Comparison of ENCODE assay signal across 15 cellular contexts in the genomic region with DNA sequence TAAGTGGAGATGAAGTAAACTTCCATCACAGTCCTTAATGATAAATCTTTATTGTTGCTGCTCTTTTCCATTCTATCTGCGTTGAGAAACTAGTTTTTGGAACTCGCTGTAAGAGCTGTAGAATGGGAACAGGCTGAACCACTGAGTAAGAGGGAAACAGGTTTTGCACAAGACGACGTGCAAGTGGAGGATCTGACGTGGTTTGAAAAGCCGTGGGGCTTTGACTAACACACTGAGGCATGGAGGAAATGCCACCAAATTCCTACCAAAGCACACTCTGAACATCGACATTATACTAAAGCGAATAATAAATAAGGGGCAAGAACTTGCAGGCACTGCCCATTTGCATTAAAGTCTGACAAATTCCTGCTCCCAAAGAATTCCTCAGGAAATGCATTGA.
A peak's percentile ranks its signal among the peaks of the same experiment; 100 is the strongest.
DNase-seq lines count a peak whose midpoint lies in the region; ATAC-seq, FAIRE-seq and TF ChIP-seq lines count a peak whose summit lies in the region.
"Had no signal": no experiment of that assay in that cellular context is flagged by ENCODE, and none has a peak within 500 bp of the region (broad histone marks: within the 10 kb centered on the region; RNA-seq: fewer than 3 reads in every experiment).

No MANE protein-coding gene starts in this region.

- TF ChIP-seq CTCF in PC-3 (conservative IDR thresholded peaks at IDR 0.05; ENCODE audit: low read depth, low read length) (no peak), fibroblast of mammary gland (conservative IDR thresholded peaks at IDR 0.05; ENCODE audit: control insufficient read depth, insufficient read depth, low read depth, low read length) (no peak), sigmoid colon (IDR thresholded peaks at IDR 0.05) (no peak), uterus (IDR thresholded peaks at IDR 0.05) (no peak)

- H3K36me3 Mint-ChIP-seq in CD8-positive, alpha-beta memory T cell, result peaks cover 0 to 10% (median 0%) of the 10 kb centered on the region in 3 donors

- H3K4me3 ChIP-seq in PC-3 (ENCODE audit: low read length) (no peak overlapping the region), fibroblast of mammary gland (ENCODE audit: control insufficient read depth, low read depth, low read length) (no peak overlapping the region), sigmoid colon (peak overlapping the region in 1 of 4 donors; percentile 4), uterus (no peak overlapping the region)
- no peak overlapping the region for H3K4me3 ChIP-seq in CD8-positive, alpha-beta memory T cell (ENCODE audit: low read length)

- H3K27ac ChIP-seq in PC-3 (ENCODE audit: low read length) (no peak overlapping the region), sigmoid colon (peak overlapping the region; percentile 51 to 75 (median 66)), uterus (peak overlapping the region in 1 of 2 donors; percentile 56)
- no peak overlapping the region for H3K27ac ChIP-seq in CD8-positive, alpha-beta memory T cell (ENCODE audit: low read depth, low read length)
- H3K27ac ChIP-seq: parathyroid adenoma had no signal

- no peaks in the 10 kb centered on the region for H3F3A ChIP-seq in PC-3 (ENCODE audit: low read length, unreplicated experiment)

- H3K4me2 ChIP-seq in PC-3 (ENCODE audit: low read length), result no peak overlapping the region

- H3K9me2 ChIP-seq in PC-3 (replicated peaks; ENCODE audit: low read length), result no peaks in the 10 kb centered on the region

- H3K9me3 ChIP-seq in PC-3 (ENCODE audit: low read length) (no peaks in the 10 kb centered on the region), sigmoid colon (peaks cover 0 to 5% (median 2%) of the 10 kb centered on the region in 4 donors), uterus (peaks cover 0 to 3% of the 10 kb centered on the region in 2 donors)
- no peaks in the 10 kb centered on the region for H3K9me3 ChIP-seq in CD8-positive, alpha-beta memory T cell (ENCODE audit: low read length)

- H3K27me3 ChIP-seq in PC-3 (ENCODE audit: low read length) (no peaks in the 10 kb centered on the region), sigmoid colon (no peaks in the 10 kb centered on the region), uterus (no peaks in the 10 kb centered on the region)
- no peaks in the 10 kb centered on the region for H3K27me3 ChIP-seq in CD8-positive, alpha-beta memory T cell (ENCODE audit: insufficient read depth, low read length, poor library complexity, severe bottlenecking)
- H3K27me3 ChIP-seq: dorsolateral prefrontal cortex had no signal

- WGBS in sigmoid colon, 2 donors, result 79 to 87% methylated on average over 8 of the region's 8 CpGs

- no peak overlapping the region for H3K9ac ChIP-seq in PC-3 (ENCODE audit: low read length)
- H3K9ac ChIP-seq: parathyroid adenoma had no signal

- peak; percentile 26 for FAIRE-seq in GM19239 (lab: Jason Lieb, UNC)
- FAIRE-seq: H54, islet of Langerhans had no signal

- no peak overlapping the region for H2AFZ ChIP-seq in PC-3 (ENCODE audit: low read length)
- H2AFZ ChIP-seq: parathyroid adenoma had no signal

- H3K27me3 Mint-ChIP-seq in CD8-positive, alpha-beta memory T cell, result peaks cover 0 to 11% of the 10 kb centered on the region in 2 donors

- no peak overlapping the region for H3K4me3 Mint-ChIP-seq in CD8-positive, alpha-beta memory T cell
- H3K4me3 Mint-ChIP-seq: activated T-helper 1 cell treated with anti-CD3 and anti-CD28 coated beads, Interleukin-12 subunit alpha, Interleukin-12 subunit beta, Interleukin-2, Interleukin-4 antibody, amounts not matched to agents 30 ng/mL and 10 ng/mL and 1 ng/mL, durations not matched to agents 14 hours and 24 hours and 36 hours had no signal

- TF ChIP-seq POLR2A in sigmoid colon (IDR thresholded peaks at IDR 0.05) (no peak), uterus (IDR thresholded peaks at IDR 0.05) (no peak)

- no peaks in the 10 kb centered on the region for H3K36me3 ChIP-seq in PC-3 (ENCODE audit: low read depth, low read length)
- H3K36me3 ChIP-seq in sigmoid colon, result no peaks in the 10 kb centered on the region
- H3K36me3 ChIP-seq in uterus, result no peaks in the 10 kb centered on the region
- no peaks in the 10 kb centered on the region for H3K36me3 ChIP-seq in CD8-positive, alpha-beta memory T cell (ENCODE audit: insufficient read depth, low read length)

- peaks cover 9 to 11% (median 10%) of the 10 kb centered on the region in 5 donors for H3K9me3 Mint-ChIP-seq in CD8-positive, alpha-beta memory T cell

- no peak for ATAC-seq in PC-3

- BruUV-seq in PC-3 (replicated peaks; lab: Mats Ljungman, UMichigan), result no TSS peak

- H3K4me1 ChIP-seq in PC-3 (ENCODE audit: insufficient read depth, low read length) (0 out of 2 replicates have a peak, but pooled peaks cover 7% of the 10 kb centered on the region), sigmoid colon (peaks cover 0 to 35% (median 17%) of the 10 kb centered on the region in 4 donors), uterus (peaks cover 0 to 6% of the 10 kb centered on the region in 2 donors)
- peaks cover 8% of the 10 kb centered on the region for H3K4me1 ChIP-seq in CD8-positive, alpha-beta memory T cell (ENCODE audit: insufficient read depth, low read length)
- H3K4me1 ChIP-seq: parathyroid adenoma had no signal

- intact Hi-C loops in PC-3 (cut with micrococcal nuclease), result no loop called here
- intact Hi-C loops in sigmoid colon (cut with DNase I), result loop anchor here (5.0 kb wide), 1 partner anchor 52 kb away; no protein-coding TSS in a partner anchor
- intact Hi-C loops in uterus (cut with DNase I; ENCODE audit: low total_unique reads), result no loop called here

- peak in 2 of 4 donors; percentile 39 to 66 for TF ChIP-seq EP300 in sigmoid colon (IDR thresholded peaks at IDR 0.05)

- POLR2A ChIA-PET in PC-3 (lab: Charles Lee; ENCODE audit: unreplicated experiment), result no interaction called here
- POLR2A ChIA-PET in HEK293T (lab: Yijun Ruan, JAX), result no interaction called here
- POLR2A ChIA-PET in CD8-positive, alpha-beta memory T cell (lab: Charles Lee), result no interaction called here

- no peaks in the 10 kb centered on the region for H3K79me2 ChIP-seq in PC-3 (ENCODE audit: low read length)
- H3K79me2 ChIP-seq: parathyroid adenoma had no signal

- no peaks in the 10 kb centered on the region for H4K20me1 ChIP-seq in PC-3 (ENCODE audit: low read length)

- DNase-seq in GM19239 (ENCODE audit: insufficient read length, low spot score) (no peak), PC-3 (peak; percentile 6), fibroblast of mammary gland (ENCODE audit: low read depth) (peak; percentile 26), sigmoid colon (no peak), ecto neural progenitor cell (ENCODE audit: low spot score) (no peak), HEK293T (ENCODE audit: extremely low spot score) (no peak), uterus (no peak)
- DNase-seq in CD8-positive, alpha-beta memory T cell, result no peak
- DNase-seq: dorsolateral prefrontal cortex, GF-D8, NCI-H1105 had no signal

- H3K27ac Mint-ChIP-seq in CD8-positive, alpha-beta memory T cell, result no peak overlapping the region
- H3K27ac Mint-ChIP-seq: activated T-helper 1 cell treated with anti-CD3 and anti-CD28 coated beads, Interleukin-12 subunit alpha, Interleukin-12 subunit beta, Interleukin-2, Interleukin-4 antibody, amounts not matched to agents 30 ng/mL and 10 ng/mL and 1 ng/mL, durations not matched to agents 14 hours and 24 hours and 36 hours had no signal

- peaks cover 12 to 15% (median 13%) of the 10 kb centered on the region in 3 donors for H3K4me1 Mint-ChIP-seq in CD8-positive, alpha-beta memory T cell

- CTCF ChIA-PET in PC-3 (lab: Charles Lee), result no interaction called here
- CTCF ChIA-PET in HEK293T (lab: Yijun Ruan, JAX), result no interaction called here
- CTCF ChIA-PET in CD8-positive, alpha-beta memory T cell (lab: Charles Lee), result no interaction called here

TF ChIP-seq in HEK293T, 16 proteins besides CTCF, POLR2A, EP300 and RAD21:
- TF ChIP-seq FOXA1 (IDR thresholded peaks at IDR 0.05) (no peak), BHLHE40 (IDR thresholded peaks at IDR 0.05; ENCODE audit: borderline replicate concordance) (no peak), ZNF384 (IDR thresholded peaks at IDR 0.05) (no peak), LEF1 (IDR thresholded peaks at IDR 0.05; ENCODE audit: borderline replicate concordance) (no peak), CTBP1 (IDR thresholded peaks at IDR 0.05; ENCODE audit: borderline replicate concordance) (no peak), HDGF (IDR thresholded peaks at IDR 0.05; ENCODE audit: borderline replicate concordance) (no peak), ARNT (IDR thresholded peaks at IDR 0.05) (no peak), SP1 (IDR thresholded peaks at IDR 0.05) (no peak), FOXM1 (IDR thresholded peaks at IDR 0.05; ENCODE audit: borderline replicate concordance) (no peak), FOXK2 (IDR thresholded peaks at IDR 0.05) (no peak), L3MBTL2 (conservative IDR thresholded peaks at IDR 0.05) (no peak)
- TF ChIP-seq, protein P1, sequence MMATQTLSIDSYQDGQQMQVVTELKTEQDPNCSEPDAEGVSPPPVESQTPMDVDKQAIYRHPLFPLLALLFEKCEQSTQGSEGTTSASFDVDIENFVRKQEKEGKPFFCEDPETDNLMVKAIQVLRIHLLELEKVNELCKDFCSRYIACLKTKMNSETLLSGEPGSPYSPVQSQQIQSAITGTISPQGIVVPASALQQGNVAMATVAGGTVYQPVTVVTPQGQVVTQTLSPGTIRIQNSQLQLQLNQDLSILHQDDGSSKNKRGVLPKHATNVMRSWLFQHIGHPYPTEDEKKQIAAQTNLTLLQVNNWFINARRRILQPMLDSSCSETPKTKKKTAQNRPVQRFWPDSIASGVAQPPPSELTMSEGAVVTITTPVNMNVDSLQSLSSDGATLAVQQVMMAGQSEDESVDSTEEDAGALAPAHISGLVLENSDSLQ (IDR thresholded peaks at IDR 0.05), result no peak

Comparison
In these comparisons a context has a peak if more than half of its experiments do, and no peak if none do; other contexts are left out.
1. DNase-seq: peak in PC-3 (single experiment) and fibroblast of mammary gland (single experiment); none in GM19239 (single experiment), sigmoid colon (single experiment), ecto neural progenitor cell (single experiment), HEK293T (single experiment), uterus (0 of 2) and CD8-positive, alpha-beta memory T cell (0 of 5).
2. H3K27ac ChIP-seq: peak in sigmoid colon (4 of 4); none in PC-3 (single experiment) and CD8-positive, alpha-beta memory T cell (single experiment).